10 cellular contexts compared by ENCODE assay signal in the genomic region with DNA sequence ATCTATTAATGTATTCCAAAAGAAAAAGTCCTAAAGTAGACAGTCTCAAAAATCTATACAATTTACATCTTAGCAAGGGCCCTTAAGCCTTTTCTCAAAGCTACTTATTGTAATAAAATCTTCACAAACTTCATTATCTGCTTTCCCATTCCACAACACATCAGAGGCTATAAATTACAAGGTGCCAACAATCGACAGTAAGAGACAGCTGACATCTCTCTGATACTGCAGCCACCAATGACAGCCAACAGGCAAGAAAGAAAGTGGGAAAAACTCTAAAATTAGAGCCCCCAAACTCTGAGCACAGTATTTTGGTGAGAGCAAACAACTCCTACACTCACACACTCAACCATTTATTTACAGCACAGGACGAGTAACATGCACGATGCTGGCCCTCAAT. TPM values are rescaled to one million over a fixed set of nuclear protein-coding genes. Genes with fewer than 3 reads are reported as not detected.
A peak's percentile ranks its signal among the peaks of the same experiment; 100 is the strongest.
DNase-seq lines count a peak whose midpoint lies in the region; ATAC-seq and TF ChIP-seq lines count a peak whose summit lies in the region.
"Had no signal": no experiment of that assay in that cellular context is flagged by ENCODE, and none has a peak within 500 bp of the region (broad histone marks: within the 10 kb centered on the region; RNA-seq: fewer than 3 reads in every experiment).

No MANE protein-coding gene starts in this region.

- intact Hi-C loops in uterus (cut with DNase I; ENCODE audit: low total_unique reads): no loop called here

- H3K9me2 ChIP-seq in Loucy (replicated peaks; ENCODE audit: low read depth, low read length): no peaks in the 10 kb centered on the region

- in situ Hi-C loops in KBM-7 (cut with MboI; ENCODE audit: low pct_unique_long_range_greater_than_20kb, low sequenced_read_pairs): no loop called here

- H3K27ac ChIP-seq in CD4-positive, CD25-positive, alpha-beta regulatory T cell (ENCODE audit: insufficient read depth, low read length, poor library complexity, severe bottlenecking): no peak overlapping the region
- peak overlapping the region in 1 of 2 donors; percentile 81 for H3K27ac ChIP-seq in uterus

- H3K4me3 ChIP-seq in CD4-positive, CD25-positive, alpha-beta regulatory T cell (ENCODE audit: low read depth, low read length): peak overlapping the region; percentile 84
- H3K4me3 ChIP-seq in Loucy (ENCODE audit: low read length, poor library complexity, severe bottlenecking) (peak overlapping the region; percentile 75), choroid plexus epithelial cell (ENCODE audit: low read depth, low read length) (peak overlapping the region; percentile 83), uterus (no peak overlapping the region)

- H3K36me3 ChIP-seq in CD4-positive, CD25-positive, alpha-beta regulatory T cell (ENCODE audit: control insufficient read depth, insufficient read depth, low read length): peaks cover 32% of the 10 kb centered on the region
- H3K36me3 ChIP-seq in Loucy (ENCODE audit: insufficient read depth, low read length) (0 out of 2 replicates have a peak, but pooled peaks cover 4% of the 10 kb centered on the region), uterus (no peaks in the 10 kb centered on the region)

- H3K79me2 ChIP-seq in Loucy (ENCODE audit: insufficient read depth, low read length): peaks cover 6% of the 10 kb centered on the region; the same call in 1 of the 2 replicates

- H3K36me3 Mint-ChIP-seq in CD4-positive, CD25-positive, alpha-beta regulatory T cell: peaks cover 20% of the 10 kb centered on the region
- H3K36me3 Mint-ChIP-seq in nephron progenitor cell (ENCODE audit: low read depth): peaks cover 33% of the 10 kb centered on the region

- H4K20me1 ChIP-seq in Loucy (ENCODE audit: insufficient read depth, low read length, poor library complexity, severe bottlenecking): no peaks in the 10 kb centered on the region

- H3K27me3 ChIP-seq in CD4-positive, CD25-positive, alpha-beta regulatory T cell (ENCODE audit: control insufficient read depth, insufficient read depth, low read length): no peaks in the 10 kb centered on the region
- H3K27me3 ChIP-seq in Loucy (ENCODE audit: insufficient read depth, low read length, poor library complexity, severe bottlenecking) (no peaks in the 10 kb centered on the region), uterus (no peaks in the 10 kb centered on the region)
- H3K27me3 ChIP-seq: Peyer's patch had no signal

- H3K4me2 ChIP-seq in Loucy (ENCODE audit: low read depth, low read length, poor library complexity, severe bottlenecking): peak overlapping the region; percentile 84

- peak overlapping the region; percentile 43 to 96 (median 78) for H3K27ac Mint-ChIP-seq in CD4-positive, CD25-positive, alpha-beta regulatory T cell
- H3K27ac Mint-ChIP-seq in nephron progenitor cell: no peak overlapping the region

- H3F3A ChIP-seq in Loucy (ENCODE audit: low read depth): no peaks in the 10 kb centered on the region

- ATAC-seq in CD4-positive, CD25-positive, alpha-beta regulatory T cell (ENCODE audit: low read depth in 2 of 2): no peak
- no peak for ATAC-seq in HG03571 (IDR thresholded peaks at IDR 0.05; ENCODE audit: unreplicated experiment)

- H3K4me1 Mint-ChIP-seq in CD4-positive, CD25-positive, alpha-beta regulatory T cell: peaks cover 17 to 39% (median 24%) of the 10 kb centered on the region in 4 donors
- H3K4me1 Mint-ChIP-seq in nephron progenitor cell: peaks cover 34% of the 10 kb centered on the region

- DNase-seq in CD4-positive, CD25-positive, alpha-beta regulatory T cell: no peak
- DNase-seq in choroid plexus epithelial cell (ENCODE audit: low read depth): no peak
- no peak for DNase-seq in nephron progenitor cell
- no peak for DNase-seq in T1000 (lab: John Stamatoyannopoulos, UW)
- DNase-seq in uterus: no peak
- no peak for DNase-seq in KBM-7

- H3K9ac ChIP-seq in Loucy (ENCODE audit: low read depth, low read length, poor library complexity, severe bottlenecking): peak overlapping the region; percentile 75

- no peaks in the 10 kb centered on the region for H3K9me3 Mint-ChIP-seq in CD4-positive, CD25-positive, alpha-beta regulatory T cell
- no peaks in the 10 kb centered on the region for H3K9me3 Mint-ChIP-seq in nephron progenitor cell

- H3K4me1 ChIP-seq in CD4-positive, CD25-positive, alpha-beta regulatory T cell (ENCODE audit: control insufficient read depth, insufficient read depth, low read length, poor library complexity, severe bottlenecking): peaks cover 23% of the 10 kb centered on the region
- H3K4me1 ChIP-seq in Loucy (ENCODE audit: insufficient read depth, low read length, poor library complexity, severe bottlenecking) (peaks cover 15% of the 10 kb centered on the region), uterus (peaks cover 0 to 5% of the 10 kb centered on the region in 2 donors)

- H2AFZ ChIP-seq in Loucy (ENCODE audit: low read length): peak overlapping the region; percentile 45; the same call in 1 of the 2 replicates

- peak overlapping the region; percentile 95 to 100 (median 97) for H3K4me3 Mint-ChIP-seq in CD4-positive, CD25-positive, alpha-beta regulatory T cell
- H3K4me3 Mint-ChIP-seq in nephron progenitor cell: peak overlapping the region; percentile 96

- no peaks in the 10 kb centered on the region for H3K9me3 ChIP-seq in CD4-positive, CD25-positive, alpha-beta regulatory T cell (ENCODE audit: control insufficient read depth in 2 of 2, low read length in 2 of 2)
- H3K9me3 ChIP-seq in Loucy (ENCODE audit: insufficient read depth, low read depth, low read length) (no peaks in the 10 kb centered on the region), uterus (no peaks in the 10 kb centered on the region)
- H3K9me3 ChIP-seq: Peyer's patch had no signal

- TF ChIP-seq CTCF in Loucy (conservative IDR thresholded peaks at IDR 0.05; ENCODE audit: low read length): no peak
- no peak for TF ChIP-seq CTCF in choroid plexus epithelial cell (conservative IDR thresholded peaks at IDR 0.05; ENCODE audit: low read depth, low read length)
- no peak for TF ChIP-seq CTCF in nephron progenitor cell (IDR thresholded peaks at IDR 0.05)
- TF ChIP-seq CTCF in uterus (IDR thresholded peaks at IDR 0.05): no peak

- H3K27me3 Mint-ChIP-seq in CD4-positive, CD25-positive, alpha-beta regulatory T cell: no peaks in the 10 kb centered on the region
- no peaks in the 10 kb centered on the region for H3K27me3 Mint-ChIP-seq in nephron progenitor cell (ENCODE audit: low read depth, poor library complexity)

- no peak for TF ChIP-seq POLR2A in uterus (IDR thresholded peaks at IDR 0.05)

RNA-seq across cellular contexts. Expression of gene ANGEL1, which starts 2.2 kb away (rescaled TPM):
- 13.0 TPM for total RNA-seq in CD4-positive, CD25-positive, alpha-beta regulatory T cell
- polyA plus RNA-seq in CD4-positive, CD25-positive, alpha-beta regulatory T cell: 10 to 100 TPM; 17.2 to 23.4 (median 20.4) TPM
- total RNA-seq in uterus: 10 to 100 TPM in 2 of 4 donors, 1 to 10 TPM in 2; 4.1 to 24.4 (median 10.5) TPM

RNA-seq across cellular contexts. Expression of gene LRRC74A, which starts 15.7 kb away (rescaled TPM):
- total RNA-seq in CD4-positive, CD25-positive, alpha-beta regulatory T cell: not detected
- not detected for polyA plus RNA-seq in CD4-positive, CD25-positive, alpha-beta regulatory T cell
- not detected for total RNA-seq in uterus
- total RNA-seq: mononuclear cell, Peyer's patch had no signal

RNA-seq across cellular contexts. Expression of gene VASH1, which starts 49.3 kb away (rescaled TPM):
- 8.2 TPM for total RNA-seq in CD4-positive, CD25-positive, alpha-beta regulatory T cell
- polyA plus RNA-seq in CD4-positive, CD25-positive, alpha-beta regulatory T cell: 1 to 10 TPM in 2 of 4 donors, under 1 TPM in 2; 0.16 to 1.4 (median 0.87) TPM
- 10 to 100 TPM in 3 of 4 donors, 1 to 10 TPM in 1; 3.6 to 23.4 (median 16.4) TPM for total RNA-seq in uterus

Comparison
In these comparisons a context has a peak if more than half of its experiments do, and no peak if none do; other contexts are left out.
1. H3K4me3 ChIP-seq: peak in CD4-positive, CD25-positive, alpha-beta regulatory T cell (single experiment), Loucy (single experiment) and choroid plexus epithelial cell (single experiment); none in uterus (0 of 2).